In the genomic region with DNA sequence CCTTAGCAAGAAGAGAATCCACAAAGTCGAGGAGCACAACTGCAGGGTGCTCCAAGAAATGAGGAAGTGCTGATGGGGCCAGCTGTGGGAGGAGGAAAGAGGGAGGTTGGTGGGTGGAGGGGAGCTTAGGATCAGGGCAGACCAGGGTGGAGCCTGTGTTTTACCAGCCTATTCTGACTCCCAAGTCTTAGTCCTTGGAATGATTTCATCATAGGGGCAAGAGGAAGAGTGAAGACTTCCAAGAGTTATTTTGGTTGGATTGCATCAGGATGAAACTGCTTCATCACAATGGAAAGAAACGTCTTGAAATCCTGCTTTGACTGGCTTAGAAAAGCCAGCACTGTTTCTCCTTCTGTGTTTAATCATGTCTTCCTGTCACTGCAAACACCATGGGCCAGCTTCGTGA, we compare ENCODE assay signal across 10 cellular contexts.
DNase-seq lines count a peak whose midpoint lies in the region; ATAC-seq and TF ChIP-seq lines count a peak whose summit lies in the region.
"Had no signal": no experiment of that assay in that cellular context is flagged by ENCODE, and none has a peak within 500 bp of the region (broad histone marks: within the 10 kb centered on the region; RNA-seq: fewer than 3 reads in every experiment).

No MANE protein-coding gene starts in this region.

- peak overlapping the region; percentile 31 for H3K27ac ChIP-seq in RWPE1
- H3K27ac ChIP-seq: neutrophil had no signal

- POLR2A ChIA-PET in RWPE1 (lab: Yijun Ruan, JAX; ENCODE audit: low non-redundant PET), result no interaction called here

- H3K9me3 Mint-ChIP-seq in osteocyte (ENCODE audit: unreplicated experiment), result no peaks in the 10 kb centered on the region
- H3K9me3 Mint-ChIP-seq in stimulated activated memory B cell treated with anti-CD40 and anti-IgM and Interleukin-4, amounts not matched to agents 10 μg/mL and 1 μg/mL and 100 μg/mL, for 72 hours, result no peaks in the 10 kb centered on the region
- no peaks in the 10 kb centered on the region for H3K9me3 Mint-ChIP-seq in effector memory CD8-positive, alpha-beta T cell

- H3K4me1 Mint-ChIP-seq in osteocyte (ENCODE audit: unreplicated experiment), result peaks cover 12% of the 10 kb centered on the region
- peaks cover 13% of the 10 kb centered on the region for H3K4me1 Mint-ChIP-seq in stimulated activated memory B cell treated with anti-CD40 and anti-IgM and Interleukin-4, amounts not matched to agents 10 μg/mL and 1 μg/mL and 100 μg/mL, for 72 hours
- no peaks in the 10 kb centered on the region for H3K4me1 Mint-ChIP-seq in effector memory CD8-positive, alpha-beta T cell (ENCODE audit: low read depth in 2 of 2)

- H3K4me3 Mint-ChIP-seq in osteocyte (ENCODE audit: unreplicated experiment), result no peak overlapping the region
- no peak overlapping the region for H3K4me3 Mint-ChIP-seq in stimulated activated memory B cell treated with anti-CD40 and anti-IgM and Interleukin-4, amounts not matched to agents 10 μg/mL and 1 μg/mL and 100 μg/mL, for 72 hours
- H3K4me3 Mint-ChIP-seq in effector memory CD8-positive, alpha-beta T cell, result no peak overlapping the region

- CTCF ChIA-PET in RWPE1 (lab: Yijun Ruan, JAX), result interaction anchor here (1.1 kb wide), 1 partner anchor 127 kb away, joined by 4 read pairs; no protein-coding TSS in a partner anchor

- H3K27ac Mint-ChIP-seq in osteocyte (ENCODE audit: unreplicated experiment), result peak overlapping the region; percentile 23
- H3K27ac Mint-ChIP-seq in stimulated activated memory B cell treated with anti-CD40 and anti-IgM and Interleukin-4, amounts not matched to agents 10 μg/mL and 1 μg/mL and 100 μg/mL, for 72 hours, result no peak overlapping the region
- peak overlapping the region in 1 of 2 donors; percentile 36 for H3K27ac Mint-ChIP-seq in effector memory CD8-positive, alpha-beta T cell
- H3K27ac Mint-ChIP-seq: IgD-negative memory B cell had no signal

- DNase-seq in GM04504 (ENCODE audit: low read depth) (peak; percentile 73), RWPE1 (ENCODE audit: low spot score) (no peak), fibroblast of gingiva (ENCODE audit: low read depth) (peak; percentile 94), osteocyte (ENCODE audit: extremely low spot score, unreplicated experiment) (no peak), cortex of kidney (lab: John Stamatoyannopoulos, UW) (no peak), NCI-H345 (lab: John Stamatoyannopoulos, UW) (no peak)
- no peak for DNase-seq in effector memory CD8-positive, alpha-beta T cell

- no peaks in the 10 kb centered on the region for H3K27me3 Mint-ChIP-seq in osteocyte (ENCODE audit: unreplicated experiment)
- no peaks in the 10 kb centered on the region for H3K27me3 Mint-ChIP-seq in stimulated activated memory B cell treated with anti-CD40 and anti-IgM and Interleukin-4, amounts not matched to agents 10 μg/mL and 1 μg/mL and 100 μg/mL, for 72 hours
- H3K27me3 Mint-ChIP-seq in effector memory CD8-positive, alpha-beta T cell, result peaks cover 0 to 4% of the 10 kb centered on the region in 2 donors
- H3K27me3 Mint-ChIP-seq: IgD-negative memory B cell had no signal

- no peaks in the 10 kb centered on the region for H3K36me3 Mint-ChIP-seq in osteocyte (ENCODE audit: unreplicated experiment)
- peaks cover 5% of the 10 kb centered on the region for H3K36me3 Mint-ChIP-seq in stimulated activated memory B cell treated with anti-CD40 and anti-IgM and Interleukin-4, amounts not matched to agents 10 μg/mL and 1 μg/mL and 100 μg/mL, for 72 hours
- no peaks in the 10 kb centered on the region for H3K36me3 Mint-ChIP-seq in effector memory CD8-positive, alpha-beta T cell (ENCODE audit: insufficient read depth)

- no peak for ATAC-seq in stimulated activated memory B cell treated with anti-CD40 and anti-IgM and Interleukin-4, amounts not matched to agents 10 μg/mL and 1 μg/mL and 100 μg/mL, for 72 hours
- no peak for ATAC-seq in effector memory CD8-positive, alpha-beta T cell (replicated peaks)

- TF ChIP-seq CTCF in RWPE1 (conservative IDR thresholded peaks at IDR 0.05; ENCODE audit: low read depth) (no peak), osteocyte (IDR thresholded peaks at IDR 0.05) (no peak)

Comparison
In these comparisons a context has a peak if more than half of its experiments do, and no peak if none do; other contexts are left out.
1. DNase-seq: peak in GM04504 (single experiment) and fibroblast of gingiva (single experiment); none in RWPE1 (single experiment), osteocyte (single experiment), effector memory CD8-positive, alpha-beta T cell (0 of 3), cortex of kidney (single experiment) and NCI-H345 (single experiment).